12 cellular contexts compared by ENCODE assay signal in genomic region chr15:91947370-91947769, GRCh38.
DNase-seq lines count a peak whose midpoint lies in the region; ATAC-seq and TF ChIP-seq lines count a peak whose summit lies in the region.
"Had no signal": no experiment of that assay in that cellular context is flagged by ENCODE, and none has a peak within 500 bp of the region (broad histone marks: within the 10 kb centered on the region; RNA-seq: fewer than 3 reads in every experiment).

No MANE protein-coding gene starts in this region.

- no CpG with 5 or more reads among the region's 9 CpGs for WGBS in mesendoderm (ENCODE audit: extremely low coverage, insufficient coverage, low lambda C conversion rate)

- H3K18ac ChIP-seq in mesendoderm (ENCODE audit: low read length), result peak overlapping the region; percentile 1

- no peak overlapping the region for H2BK120ac ChIP-seq in mesendoderm (ENCODE audit: low read depth, low read length)

- H3K27ac Mint-ChIP-seq in stimulated activated naive CD8-positive, alpha-beta T cell treated with anti-CD3 and anti-CD28 coated beads, Interleukin-15, amount 100 ng/mL, for 72 hours, result peak overlapping the region; percentile 5 to 75
- H3K27ac Mint-ChIP-seq in MCF 10A (ENCODE audit: low read depth, unreplicated experiment), result peak overlapping the region; percentile 90
- no peak overlapping the region for H3K27ac Mint-ChIP-seq in activated naive CD8-positive, alpha-beta T cell treated with anti-CD3 and anti-CD28 coated beads, Interleukin-2, amount 50 U/mL, for 24 hours
- H3K27ac Mint-ChIP-seq: activated T-helper 1 cell treated with anti-CD3 and anti-CD28 coated beads, Interleukin-12 subunit alpha, Interleukin-12 subunit beta, Interleukin-2, Interleukin-4 antibody, amounts not matched to agents 30 ng/mL and 10 ng/mL and 1 ng/mL, durations not matched to agents 14 hours and 24 hours and 36 hours had no signal

- no peak overlapping the region for H3K4me3 Mint-ChIP-seq in stimulated activated naive CD8-positive, alpha-beta T cell treated with anti-CD3 and anti-CD28 coated beads, Interleukin-15, amount 100 ng/mL, for 72 hours
- H3K4me3 Mint-ChIP-seq in MCF 10A (ENCODE audit: unreplicated experiment), result no peak overlapping the region
- H3K4me3 Mint-ChIP-seq in activated naive CD8-positive, alpha-beta T cell treated with anti-CD3 and anti-CD28 coated beads, Interleukin-2, amount 50 U/mL, for 24 hours, result no peak overlapping the region
- H3K4me3 Mint-ChIP-seq: activated T-helper 1 cell treated with anti-CD3 and anti-CD28 coated beads, Interleukin-12 subunit alpha, Interleukin-12 subunit beta, Interleukin-2, Interleukin-4 antibody, amounts not matched to agents 30 ng/mL and 10 ng/mL and 1 ng/mL, durations not matched to agents 14 hours and 24 hours and 36 hours had no signal

- H4K5ac ChIP-seq in mesendoderm (ENCODE audit: low read length), result no peak overlapping the region

- no peak overlapping the region for H3K9ac ChIP-seq in mesendoderm (ENCODE audit: low read length)

- H3K4me1 Mint-ChIP-seq in stimulated activated naive CD8-positive, alpha-beta T cell treated with anti-CD3 and anti-CD28 coated beads, Interleukin-15, amount 100 ng/mL, for 72 hours, result peaks cover 31% of the 10 kb centered on the region
- H3K4me1 Mint-ChIP-seq in MCF 10A (ENCODE audit: insufficient read depth, unreplicated experiment), result peaks cover 70% of the 10 kb centered on the region
- H3K4me1 Mint-ChIP-seq in activated naive CD8-positive, alpha-beta T cell treated with anti-CD3 and anti-CD28 coated beads, Interleukin-2, amount 50 U/mL, for 24 hours, result peaks cover 27% of the 10 kb centered on the region

- H3K36me3 Mint-ChIP-seq in MCF 10A (ENCODE audit: insufficient read depth, unreplicated experiment), result no peaks in the 10 kb centered on the region
- H3K36me3 Mint-ChIP-seq in activated naive CD8-positive, alpha-beta T cell treated with anti-CD3 and anti-CD28 coated beads, Interleukin-2, amount 50 U/mL, for 24 hours (ENCODE audit: low read depth), result no peaks in the 10 kb centered on the region

- DNase-seq in stimulated activated naive CD8-positive, alpha-beta T cell treated with anti-CD3 and anti-CD28 coated beads, Interleukin-15, amount 100 ng/mL, for 72 hours, result no peak
- no peak for DNase-seq in stimulated activated naive CD8-positive, alpha-beta T cell treated with anti-CD3 and anti-CD28 coated beads, Interleukin-15, Interleukin-2, amounts not matched to agents 100 U/mL and 50 U/mL, for 24 hours
- DNase-seq in MCF 10A (ENCODE audit: unreplicated experiment) (no peak), mesendoderm (peak; percentile 45), foreskin melanocyte (no peak)
- DNase-seq in activated naive CD8-positive, alpha-beta T cell treated with anti-CD3 and anti-CD28 coated beads, Interleukin-2, amount 50 U/mL, for 24 hours, result no peak
- DNase-seq: activated CD4-positive, CD25-positive, alpha-beta regulatory T cell; EL; stimulated activated CD8-positive, alpha-beta memory T cell treated with anti-CD3 and anti-CD28 coated beads, Interleukin-4, amount 100 ng/mL, for 48 hours had no signal

- H3K9me3 Mint-ChIP-seq in stimulated activated naive CD8-positive, alpha-beta T cell treated with anti-CD3 and anti-CD28 coated beads, Interleukin-15, amount 100 ng/mL, for 72 hours, result no peaks in the 10 kb centered on the region
- no peaks in the 10 kb centered on the region for H3K9me3 Mint-ChIP-seq in MCF 10A (ENCODE audit: unreplicated experiment)
- no peaks in the 10 kb centered on the region for H3K9me3 Mint-ChIP-seq in activated naive CD8-positive, alpha-beta T cell treated with anti-CD3 and anti-CD28 coated beads, Interleukin-2, amount 50 U/mL, for 24 hours
- H3K9me3 Mint-ChIP-seq: activated T-helper 1 cell treated with anti-CD3 and anti-CD28 coated beads, Interleukin-12 subunit alpha, Interleukin-12 subunit beta, Interleukin-2, Interleukin-4 antibody, amounts not matched to agents 30 ng/mL and 10 ng/mL and 1 ng/mL, durations not matched to agents 14 hours and 24 hours and 36 hours had no signal

- no peaks in the 10 kb centered on the region for H3K36me3 ChIP-seq in mesendoderm (ENCODE audit: control insufficient read depth, insufficient read depth, low read length)

- H3K27me3 Mint-ChIP-seq in stimulated activated naive CD8-positive, alpha-beta T cell treated with anti-CD3 and anti-CD28 coated beads, Interleukin-15, amount 100 ng/mL, for 72 hours, result peaks cover 20% of the 10 kb centered on the region
- H3K27me3 Mint-ChIP-seq in MCF 10A (ENCODE audit: insufficient read depth, unreplicated experiment), result no peaks in the 10 kb centered on the region
- H3K27me3 Mint-ChIP-seq in activated naive CD8-positive, alpha-beta T cell treated with anti-CD3 and anti-CD28 coated beads, Interleukin-2, amount 50 U/mL, for 24 hours, result no peaks in the 10 kb centered on the region

- no peak overlapping the region for H2BK5ac ChIP-seq in mesendoderm (ENCODE audit: low read length)

- peak overlapping the region; percentile 37 for H2AK5ac ChIP-seq in mesendoderm (ENCODE audit: low read length)

- H3K4me3 ChIP-seq in mesendoderm (ENCODE audit: low read length), result no peak overlapping the region

- no peak overlapping the region for H3K4me2 ChIP-seq in mesendoderm (ENCODE audit: low read length)

- BruUV-seq in MCF 10A (replicated peaks; lab: Mats Ljungman, UMichigan), result no TSS peak

- H3K56ac ChIP-seq in mesendoderm (ENCODE audit: low read length), result peak overlapping the region; percentile 53

- peaks cover 17% of the 10 kb centered on the region for H3K4me1 ChIP-seq in mesendoderm (ENCODE audit: control insufficient read depth, low read depth, low read length)

- H3K4ac ChIP-seq in mesendoderm (ENCODE audit: low read depth, low read length), result no peak overlapping the region

- no peak overlapping the region for H3K27ac ChIP-seq in mesendoderm (ENCODE audit: low read depth, low read length)

- no peak overlapping the region for H2BK15ac ChIP-seq in mesendoderm (replicated peaks; ENCODE audit: low read depth)

- POLR2A ChIA-PET in MCF 10A (lab: Yijun Ruan, JAX), result interaction anchor here (0.5 to 4.9 kb wide), 9 partner anchors 12 to 1081 kb away, joined by 3 to 45 read pairs (median 4); partner anchors contain the start of gene SLCO3A1

- H3K79me2 ChIP-seq in mesendoderm (ENCODE audit: control insufficient read depth, insufficient read depth, low read length), result no peaks in the 10 kb centered on the region

- no peak overlapping the region for H4K8ac ChIP-seq in mesendoderm (ENCODE audit: low read depth, low read length)

- no peak for ATAC-seq in stimulated activated naive CD8-positive, alpha-beta T cell treated with anti-CD3 and anti-CD28 coated beads, Interleukin-15, amount 100 ng/mL, for 72 hours
- ATAC-seq in stimulated activated naive CD8-positive, alpha-beta T cell treated with anti-CD3 and anti-CD28 coated beads, Interleukin-15, Interleukin-2, amounts not matched to agents 100 U/mL and 50 U/mL, for 24 hours, result no peak
- no peak for ATAC-seq in HG02938 (IDR thresholded peaks at IDR 0.05; ENCODE audit: unreplicated experiment)
- no peak for ATAC-seq in GM18873 (IDR thresholded peaks at IDR 0.05; ENCODE audit: low FRiP score, unreplicated experiment)
- ATAC-seq in activated naive CD8-positive, alpha-beta T cell treated with anti-CD3 and anti-CD28 coated beads, Interleukin-2, amount 50 U/mL, for 24 hours, result no peak

- CTCF ChIA-PET in MCF 10A (lab: Yijun Ruan, JAX), result interaction anchor here (0.5 to 1.9 kb wide), 18 partner anchors 8 to 991 kb away, joined by 3 to 14 read pairs (median 3); partner anchors contain the start of gene SLCO3A1

- no peak overlapping the region for H3K23ac ChIP-seq in mesendoderm (ENCODE audit: low read length)

- H3K27me3 ChIP-seq in mesendoderm (ENCODE audit: insufficient read depth, low read length, poor library complexity), result no peaks in the 10 kb centered on the region

- no peaks in the 10 kb centered on the region for H3K79me1 ChIP-seq in mesendoderm (ENCODE audit: low read length)

- no peak for TF ChIP-seq CTCF in MCF 10A (IDR thresholded peaks at IDR 0.05; ENCODE audit: unreplicated experiment)

- intact Hi-C loops in MCF 10A (cut with micrococcal nuclease), result loop anchor here (10.0 kb wide), 1 partner anchor 243 kb away; no protein-coding TSS in a partner anchor
